ENCODE assay signal across 20 cellular contexts in the genomic region with DNA sequence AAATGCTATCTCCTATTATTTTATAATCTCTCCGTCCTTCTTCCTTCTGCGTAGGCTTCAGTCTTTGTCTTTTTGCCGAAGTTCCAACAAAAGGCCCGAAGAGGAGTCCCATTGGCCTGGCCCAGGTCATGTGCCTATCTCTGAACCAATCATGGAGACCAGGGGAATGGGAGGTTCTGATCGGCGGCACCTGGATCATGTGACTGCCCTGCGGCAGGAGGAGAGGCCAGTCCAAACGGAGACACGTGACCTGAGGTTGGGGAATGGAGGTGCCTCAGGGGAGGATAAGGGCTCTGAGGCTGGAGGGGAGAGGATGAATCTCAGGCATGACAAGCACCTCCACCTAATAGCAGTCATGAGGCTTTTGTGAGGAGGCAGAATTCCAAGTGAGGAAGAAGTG. TPM values are rescaled to one million over a fixed set of nuclear protein-coding genes. Genes with fewer than 3 reads are reported as not detected.
"Had no signal": no experiment of that assay in that cellular context is flagged by ENCODE, and none has a peak within 500 bp of the region (broad histone marks: within the 10 kb centered on the region; RNA-seq: fewer than 3 reads in every experiment).

No MANE protein-coding gene starts in this region.

- H3K36me3 ChIP-seq: adrenal gland, breast epithelium, esophagus muscularis mucosa, left ventricle myocardium inferior, spleen had no signal

- H3K4me1 ChIP-seq: adrenal gland, breast epithelium, spleen had no signal

- H3K27me3 ChIP-seq: adrenal gland, breast epithelium, esophagus muscularis mucosa, spleen had no signal

- H3K27ac Mint-ChIP-seq: activated naive CD4-positive, alpha-beta T cell treated with anti-CD3 and anti-CD28 coated beads, Interleukin-2, amount 50 U/mL, for 72 hours; activated T-helper 1 cell treated with anti-CD3 and anti-CD28 coated beads, Interleukin-12 subunit alpha, Interleukin-12 subunit beta, Interleukin-2, Interleukin-4 antibody, amounts not matched to agents 30 ng/mL and 10 ng/mL and 1 ng/mL, durations not matched to agents 14 hours and 24 hours and 36 hours; immature natural killer cell; nephron progenitor cell; stimulated activated naive B cell treated with anti-CD40 and anti-IgM and Interleukin-4, amounts not matched to agents 10 μg/mL and 1 μg/mL and 100 μg/mL, for 72 hours had no signal

- FAIRE-seq: astrocyte had no signal

- H3K9me3 ChIP-seq: adrenal gland, breast epithelium, esophagus muscularis mucosa, left ventricle myocardium inferior, spleen had no signal

- DNase-seq: activated CD4-positive, alpha-beta T cell treated with anti-CD3 and anti-CD28 coated beads for 1 hour; activated CD4-positive, alpha-beta T cell treated with anti-CD3 and anti-CD28 coated beads, Interleukin-2, amount 50 U/mL, for 4 hours; activated gamma-delta T cell treated with Interleukin-2 at 50 U/mL for 16 hours; adrenal gland; cerebellar nuclear complex; cortex of kidney; immature natural killer cell; kidney glomerular epithelial cell; left ventricle myocardium inferior; mammary epithelial cell; nephron progenitor cell; occipital lobe; spleen; stimulated activated naive B cell treated with anti-CD40 and anti-IgM and Interleukin-4, amounts not matched to agents 10 μg/mL and 1 μg/mL and 100 μg/mL, for 72 hours had no signal

- H3K36me3 Mint-ChIP-seq: activated naive CD4-positive, alpha-beta T cell treated with anti-CD3 and anti-CD28 coated beads, Interleukin-2, amount 50 U/mL, for 72 hours; immature natural killer cell had no signal

- H3K4me1 Mint-ChIP-seq: immature natural killer cell, nephron progenitor cell had no signal

- H3K9me3 Mint-ChIP-seq: activated naive CD4-positive, alpha-beta T cell treated with anti-CD3 and anti-CD28 coated beads, Interleukin-2, amount 50 U/mL, for 72 hours; activated T-helper 1 cell treated with anti-CD3 and anti-CD28 coated beads, Interleukin-12 subunit alpha, Interleukin-12 subunit beta, Interleukin-2, Interleukin-4 antibody, amounts not matched to agents 30 ng/mL and 10 ng/mL and 1 ng/mL, durations not matched to agents 14 hours and 24 hours and 36 hours; immature natural killer cell; nephron progenitor cell had no signal

- H3K27ac ChIP-seq: adrenal gland, breast epithelium, esophagus muscularis mucosa, left ventricle myocardium inferior, spleen, VCaP had no signal

- ATAC-seq: activated naive CD4-positive, alpha-beta T cell treated with anti-CD3 and anti-CD28 coated beads, Interleukin-2, amount 50 U/mL, for 72 hours; stimulated activated naive B cell treated with anti-CD40 and anti-IgM and Interleukin-4, amounts not matched to agents 10 μg/mL and 1 μg/mL and 100 μg/mL, for 72 hours had no signal

- H3K4me3 ChIP-seq: adrenal gland, breast epithelium, esophagus muscularis mucosa, left ventricle myocardium inferior, spleen had no signal

- H3K4me3 Mint-ChIP-seq: activated T-helper 1 cell treated with anti-CD3 and anti-CD28 coated beads, Interleukin-12 subunit alpha, Interleukin-12 subunit beta, Interleukin-2, Interleukin-4 antibody, amounts not matched to agents 30 ng/mL and 10 ng/mL and 1 ng/mL, durations not matched to agents 14 hours and 24 hours and 36 hours; immature natural killer cell; nephron progenitor cell; stimulated activated naive B cell treated with anti-CD40 and anti-IgM and Interleukin-4, amounts not matched to agents 10 μg/mL and 1 μg/mL and 100 μg/mL, for 72 hours had no signal

RNA-seq across cellular contexts. Expression of a gene that starts 34.9 kb away (rescaled TPM):
- total RNA-seq: activated naive CD4-positive, alpha-beta T cell treated with anti-CD3 and anti-CD28 coated beads, Interleukin-2, amount 50 U/mL, for 72 hours; activated T-helper 1 cell treated with anti-CD3 and anti-CD28 coated beads, Interleukin-12 subunit alpha, Interleukin-12 subunit beta, Interleukin-2, Interleukin-4 antibody, amounts not matched to agents 30 ng/mL and 10 ng/mL and 1 ng/mL, durations not matched to agents 14 hours and 24 hours and 36 hours had no signal
- polyA plus RNA-seq: immature natural killer cell had no signal
